In the genomic region with DNA sequence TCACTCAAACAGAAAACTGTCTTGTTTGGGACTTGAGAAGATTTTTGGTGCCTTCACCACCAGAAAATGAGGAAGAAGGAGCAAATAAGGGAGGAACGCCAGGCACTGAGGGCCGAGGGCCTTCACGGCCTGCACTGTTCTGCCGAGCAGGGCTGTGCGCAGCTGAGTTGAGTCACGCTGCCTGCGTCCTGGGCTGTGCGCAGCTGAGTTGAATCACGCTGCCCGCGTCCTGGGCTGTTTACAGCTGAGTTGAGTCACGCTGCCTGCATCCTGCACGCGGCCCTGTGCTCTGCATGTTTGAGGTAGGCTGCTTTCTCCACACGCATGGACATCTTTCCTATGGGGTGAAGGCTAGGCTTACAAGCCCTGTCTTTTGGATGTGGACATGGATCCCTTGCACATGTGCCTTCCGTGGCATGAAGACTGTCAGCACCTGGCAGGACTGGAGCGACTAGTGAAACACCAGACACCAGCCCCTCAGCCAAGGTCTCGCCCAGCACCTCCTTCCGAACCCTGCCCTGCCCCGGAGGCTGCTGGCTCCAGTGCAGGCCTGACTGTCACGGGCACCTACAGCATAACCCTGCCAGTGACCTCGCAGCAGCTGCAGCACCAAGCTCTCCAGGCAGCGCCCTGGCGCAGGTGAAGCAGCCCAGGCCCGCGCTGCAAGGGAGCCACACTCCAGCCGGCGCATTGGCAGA, we compare ENCODE assay signal across 8 cellular contexts.
DNase-seq lines count a peak whose midpoint lies in the region; ATAC-seq lines count a peak whose summit lies in the region.

No MANE protein-coding gene starts in this region.

- ATAC-seq in HG03565 (IDR thresholded peaks at IDR 0.05; ENCODE audit: unreplicated experiment) (peak; percentile 94), HG03460 (IDR thresholded peaks at IDR 0.05; ENCODE audit: unreplicated experiment) (no peak)
- ATAC-seq in activated CD8-positive, alpha-beta T cell treated with anti-CD3 and anti-CD28 coated beads, Interleukin-2, amount 10 ng/mL, durations not matched to agents 7 days and 5 days = peak; percentile 47

- intact Hi-C loops in cardiac septum (cut with DNase I) = no loop called here

- H3K4me3 Mint-ChIP-seq in activated CD8-positive, alpha-beta T cell treated with anti-CD3 and anti-CD28 coated beads, Interleukin-2, amount 10 ng/mL, durations not matched to agents 7 days and 5 days = no peak overlapping the region

- H3K36me3 Mint-ChIP-seq in activated CD8-positive, alpha-beta T cell treated with anti-CD3 and anti-CD28 coated beads, Interleukin-2, amount 10 ng/mL, durations not matched to agents 7 days and 5 days (ENCODE audit: low read depth) = no peaks in the 10 kb centered on the region

- POLR2A ChIA-PET in activated CD8-positive, alpha-beta T cell treated with anti-CD3 and anti-CD28 coated beads, Interleukin-2, amount 10 ng/mL, durations not matched to agents 7 days and 5 days (lab: Charles Lee) = no interaction called here

- H3K9me3 Mint-ChIP-seq in activated CD8-positive, alpha-beta T cell treated with anti-CD3 and anti-CD28 coated beads, Interleukin-2, amount 10 ng/mL, durations not matched to agents 7 days and 5 days (ENCODE audit: insufficient read depth) = no peaks in the 10 kb centered on the region

- peaks cover 9% of the 10 kb centered on the region for H3K27me3 Mint-ChIP-seq in activated CD8-positive, alpha-beta T cell treated with anti-CD3 and anti-CD28 coated beads, Interleukin-2, amount 10 ng/mL, durations not matched to agents 7 days and 5 days (ENCODE audit: low read depth)

- H3K4me1 Mint-ChIP-seq in activated CD8-positive, alpha-beta T cell treated with anti-CD3 and anti-CD28 coated beads, Interleukin-2, amount 10 ng/mL, durations not matched to agents 7 days and 5 days (ENCODE audit: low read depth) = no peaks in the 10 kb centered on the region

- DNase-seq in EL = peak; percentile 96
- no peak for DNase-seq in activated CD8-positive, alpha-beta T cell treated with anti-CD3 and anti-CD28 coated beads, Interleukin-2, amount 10 ng/mL, durations not matched to agents 7 days and 5 days
- DNase-seq in mucosa of gallbladder (ENCODE audit: low spot score) = peak; percentile 40
- no peak for DNase-seq in NCI-H774 (lab: John Stamatoyannopoulos, UW)
- DNase-seq in cardiac septum (ENCODE audit: low spot score) = no peak
- no peak for DNase-seq in DMS114 treated with DMSO at 0.1 percent for 48 hours (lab: John Stamatoyannopoulos, UW; ENCODE audit: unreplicated experiment)

- CTCF ChIA-PET in activated CD8-positive, alpha-beta T cell treated with anti-CD3 and anti-CD28 coated beads, Interleukin-2, amount 10 ng/mL, durations not matched to agents 7 days and 5 days (lab: Charles Lee) = no interaction called here

- no peak overlapping the region for H3K27ac Mint-ChIP-seq in activated CD8-positive, alpha-beta T cell treated with anti-CD3 and anti-CD28 coated beads, Interleukin-2, amount 10 ng/mL, durations not matched to agents 7 days and 5 days

Comparison
In these comparisons a context has a peak if more than half of its experiments do, and no peak if none do; other contexts are left out.
1. DNase-seq: peak in EL (single experiment) and mucosa of gallbladder (single experiment); none in activated CD8-positive, alpha-beta T cell treated with anti-CD3 and anti-CD28 coated beads, Interleukin-2, amount 10 ng/mL, durations not matched to agents 7 days and 5 days (single experiment), NCI-H774 (single experiment), cardiac septum (single experiment) and DMS114 treated with DMSO at 0.1 percent for 48 hours (single experiment).